ENCODE assay signal across 22 cellular contexts in genomic region chr4:10589808-10590207, GRCh38.
DNase-seq lines count a peak whose midpoint lies in the region; ATAC-seq lines count a peak whose summit lies in the region.
"Had no signal": no experiment of that assay in that cellular context is flagged by ENCODE, and none has a peak within 500 bp of the region (broad histone marks: within the 10 kb centered on the region; RNA-seq: fewer than 3 reads in every experiment).

No MANE protein-coding gene starts in this region.

- H3K27ac Mint-ChIP-seq in activated CD4-positive, alpha-beta T cell treated with anti-CD3 and anti-CD28 coated beads, Interleukin-2, amount 10 ng/mL, durations not matched to agents 7 days and 5 days, result no peak overlapping the region
- no peak overlapping the region for H3K27ac Mint-ChIP-seq in activated CD4-positive, alpha-beta T cell treated with anti-CD3 and anti-CD28 coated beads for 36 hours
- H3K27ac Mint-ChIP-seq: activated CD4-positive, alpha-beta memory T cell treated with anti-CD3 and anti-CD28 coated beads, Interleukin-2, amount 10 ng/mL, durations not matched to agents 7 days and 5 days; activated naive CD4-positive, alpha-beta T cell treated with anti-CD3 and anti-CD28 coated beads, Interleukin-2, amount 10 ng/mL, durations not matched to agents 7 days and 5 days; B cell; type B pancreatic cell had no signal

- H3K4me1 Mint-ChIP-seq in activated CD4-positive, alpha-beta T cell treated with anti-CD3 and anti-CD28 coated beads, Interleukin-2, amount 10 ng/mL, durations not matched to agents 7 days and 5 days, result peaks cover 25% of the 10 kb centered on the region
- H3K4me1 Mint-ChIP-seq in activated CD4-positive, alpha-beta T cell treated with anti-CD3 and anti-CD28 coated beads for 36 hours, result peaks cover 28% of the 10 kb centered on the region

- no peaks in the 10 kb centered on the region for H3K9me3 Mint-ChIP-seq in activated CD4-positive, alpha-beta T cell treated with anti-CD3 and anti-CD28 coated beads, Interleukin-2, amount 10 ng/mL, durations not matched to agents 7 days and 5 days
- no peaks in the 10 kb centered on the region for H3K9me3 Mint-ChIP-seq in activated CD4-positive, alpha-beta T cell treated with anti-CD3 and anti-CD28 coated beads for 36 hours (ENCODE audit: low read depth)
- H3K9me3 Mint-ChIP-seq: activated CD4-positive, alpha-beta memory T cell treated with anti-CD3 and anti-CD28 coated beads, Interleukin-2, amount 10 ng/mL, durations not matched to agents 7 days and 5 days; activated naive CD4-positive, alpha-beta T cell treated with anti-CD3 and anti-CD28 coated beads, Interleukin-2, amount 10 ng/mL, durations not matched to agents 7 days and 5 days had no signal

- ATAC-seq in activated CD4-positive, alpha-beta T cell treated with anti-CD3 and anti-CD28 coated beads for 36 hours, result no peak
- ATAC-seq in GM21529 (IDR thresholded peaks at IDR 0.05; ENCODE audit: unreplicated experiment), result no peak
- ATAC-seq: K562 had no signal

- H3K36me3 Mint-ChIP-seq in activated CD4-positive, alpha-beta T cell treated with anti-CD3 and anti-CD28 coated beads, Interleukin-2, amount 10 ng/mL, durations not matched to agents 7 days and 5 days (ENCODE audit: low read depth), result no peaks in the 10 kb centered on the region
- no peaks in the 10 kb centered on the region for H3K36me3 Mint-ChIP-seq in activated CD4-positive, alpha-beta T cell treated with anti-CD3 and anti-CD28 coated beads for 36 hours (ENCODE audit: low read depth)
- H3K36me3 Mint-ChIP-seq: activated naive CD4-positive, alpha-beta T cell treated with anti-CD3 and anti-CD28 coated beads, Interleukin-2, amount 10 ng/mL, durations not matched to agents 7 days and 5 days; type B pancreatic cell had no signal

- DNase-seq in activated CD4-positive, alpha-beta T cell treated with anti-CD3 and anti-CD28 coated beads, Interleukin-2, amount 10 ng/mL, durations not matched to agents 7 days and 5 days, result peak; percentile 6
- no peak for DNase-seq in activated CD4-positive, alpha-beta T cell treated with anti-CD3 and anti-CD28 coated beads for 36 hours
- DNase-seq in UCSD-AML1 (lab: John Stamatoyannopoulos, UW; ENCODE audit: unreplicated experiment) (peak; percentile 60), fibroblast of the conjunctiva (ENCODE audit: low read depth) (peak; percentile 57), NCI-H146 treated with DMSO at 0.1 percent for 48 hours (lab: John Stamatoyannopoulos, UW; ENCODE audit: unreplicated experiment) (no peak), OCI-M1 (lab: John Stamatoyannopoulos, UW) (no peak), GM03348 (ENCODE audit: low spot score) (no peak)
- DNase-seq: 8988T; activated CD4-positive, alpha-beta memory T cell treated with anti-CD3 and anti-CD28 coated beads, Interleukin-2, amount 10 ng/mL, durations not matched to agents 7 days and 5 days; activated naive CD4-positive, alpha-beta T cell treated with anti-CD3 and anti-CD28 coated beads, Interleukin-2, amount 10 ng/mL, durations not matched to agents 7 days and 5 days; activated T-cell treated with anti-CD3 and anti-CD28 coated beads, Interleukin-2, amount 50 U/mL, for 1 hour; cerebellar nuclear complex; effector CD8-positive, alpha-beta T cell; MV-4-11; NCI-H187; PC-9; retina; spleen had no signal

- CTCF ChIA-PET in activated CD4-positive, alpha-beta T cell treated with anti-CD3 and anti-CD28 coated beads, Interleukin-2, amount 10 ng/mL, durations not matched to agents 7 days and 5 days (lab: Charles Lee), result no interaction called here
- CTCF ChIA-PET in activated CD4-positive, alpha-beta T cell treated with anti-CD3 and anti-CD28 coated beads for 36 hours (lab: Charles Lee), result interaction anchor here (1.4 to 1.5 kb wide), 2 partner anchors 9 to 79 kb away, joined by 3 to 6 read pairs; no protein-coding TSS in a partner anchor

- intact Hi-C loops in activated CD4-positive, alpha-beta T cell treated with anti-CD3 and anti-CD28 coated beads for 36 hours (cut with DNase I, micrococcal nuclease), result loop anchor here in 1 of 2 experiments (10.0 kb wide), 1 partner anchor 145 kb away; no protein-coding TSS in a partner anchor

- H3K27me3 Mint-ChIP-seq in activated CD4-positive, alpha-beta T cell treated with anti-CD3 and anti-CD28 coated beads, Interleukin-2, amount 10 ng/mL, durations not matched to agents 7 days and 5 days, result no peaks in the 10 kb centered on the region
- no peaks in the 10 kb centered on the region for H3K27me3 Mint-ChIP-seq in activated CD4-positive, alpha-beta T cell treated with anti-CD3 and anti-CD28 coated beads for 36 hours
- H3K27me3 Mint-ChIP-seq: activated CD4-positive, alpha-beta memory T cell treated with anti-CD3 and anti-CD28 coated beads, Interleukin-2, amount 10 ng/mL, durations not matched to agents 7 days and 5 days; activated naive CD4-positive, alpha-beta T cell treated with anti-CD3 and anti-CD28 coated beads, Interleukin-2, amount 10 ng/mL, durations not matched to agents 7 days and 5 days; B cell had no signal

- POLR2A ChIA-PET in activated CD4-positive, alpha-beta T cell treated with anti-CD3 and anti-CD28 coated beads, Interleukin-2, amount 10 ng/mL, durations not matched to agents 7 days and 5 days (lab: Charles Lee), result no interaction called here
- POLR2A ChIA-PET in activated CD4-positive, alpha-beta T cell treated with anti-CD3 and anti-CD28 coated beads for 36 hours (lab: Charles Lee), result no interaction called here

- H3K4me3 Mint-ChIP-seq in activated CD4-positive, alpha-beta T cell treated with anti-CD3 and anti-CD28 coated beads, Interleukin-2, amount 10 ng/mL, durations not matched to agents 7 days and 5 days, result no peak overlapping the region
- H3K4me3 Mint-ChIP-seq in activated CD4-positive, alpha-beta T cell treated with anti-CD3 and anti-CD28 coated beads for 36 hours, result no peak overlapping the region
- H3K4me3 Mint-ChIP-seq: activated CD4-positive, alpha-beta memory T cell treated with anti-CD3 and anti-CD28 coated beads, Interleukin-2, amount 10 ng/mL, durations not matched to agents 7 days and 5 days; activated naive CD4-positive, alpha-beta T cell treated with anti-CD3 and anti-CD28 coated beads, Interleukin-2, amount 10 ng/mL, durations not matched to agents 7 days and 5 days; B cell; type B pancreatic cell had no signal

Comparison
In these comparisons a context has a peak if more than half of its experiments do, and no peak if none do; other contexts are left out.
1. DNase-seq: peak in activated CD4-positive, alpha-beta T cell treated with anti-CD3 and anti-CD28 coated beads, Interleukin-2, amount 10 ng/mL, durations not matched to agents 7 days and 5 days (single experiment), UCSD-AML1 (single experiment) and fibroblast of the conjunctiva (single experiment); none in activated CD4-positive, alpha-beta T cell treated with anti-CD3 and anti-CD28 coated beads for 36 hours (single experiment), NCI-H146 treated with DMSO at 0.1 percent for 48 hours (single experiment), OCI-M1 (single experiment) and GM03348 (single experiment).